9 cellular contexts compared by ENCODE assay signal in genomic region chr20:297925-298754, GRCh38. TPM values are rescaled to one million over a fixed set of nuclear protein-coding genes. Genes with fewer than 3 reads are reported as not detected.
DNase-seq lines count a peak whose midpoint lies in the region; ATAC-seq and TF ChIP-seq lines count a peak whose summit lies in the region.
"Had no signal": no experiment of that assay in that cellular context is flagged by ENCODE, and none has a peak within 500 bp of the region (broad histone marks: within the 10 kb centered on the region; RNA-seq: fewer than 3 reads in every experiment).

No MANE protein-coding gene starts in this region.

- peak overlapping the region; percentile 98 for H3K4me3 Mint-ChIP-seq in activated T-helper 17 cell treated with anti-CD3 and anti-CD28 coated beads, Interleukin-2, amount 50 U/mL, for 72 hours
- peak overlapping the region; percentile 100 for H3K4me3 Mint-ChIP-seq in nephron progenitor cell

- peaks cover 23 to 29% of the 10 kb centered on the region in 2 donors for H3K4me1 ChIP-seq in thoracic aorta (ENCODE audit: control insufficient read depth in 1 of 2, low read depth in 2 of 2)

- H3K27me3 Mint-ChIP-seq in activated T-helper 17 cell treated with anti-CD3 and anti-CD28 coated beads, Interleukin-2, amount 50 U/mL, for 72 hours, result no peaks in the 10 kb centered on the region
- H3K27me3 Mint-ChIP-seq in nephron progenitor cell (ENCODE audit: low read depth, poor library complexity), result peaks cover 6% of the 10 kb centered on the region

- ATAC-seq in GM19467 (IDR thresholded peaks at IDR 0.05; ENCODE audit: unreplicated experiment) (peak; percentile 28), thoracic aorta (ENCODE audit: insufficient number of reproducible peaks, low FRiP score, low read depth) (peak; percentile 12)
- peak; percentile 40 for ATAC-seq in activated T-helper 17 cell treated with anti-CD3 and anti-CD28 coated beads, Interleukin-2, amount 50 U/mL, for 72 hours (replicated peaks)

- H3K36me3 ChIP-seq in thoracic aorta, result no peaks in the 10 kb centered on the region

- DNase-seq in COR-L47 (lab: John Stamatoyannopoulos, UW) (peak; percentile 42), HPDE6-E6E7 (ENCODE audit: extremely low spot score) (peak; percentile 72), OCI-M1 (lab: John Stamatoyannopoulos, UW) (peak; percentile 77), foreskin fibroblast (peak; percentile 66 to 84), nephron progenitor cell (peak; percentile 40), thoracic aorta (ENCODE audit: low spot score) (no peak)

- H3K27me3 ChIP-seq in thoracic aorta (replicated peaks; ENCODE audit: insufficient read depth), result no peaks in the 10 kb centered on the region

- no peaks in the 10 kb centered on the region for H3K9me3 ChIP-seq in thoracic aorta

- peaks cover 37% of the 10 kb centered on the region for H3K4me1 Mint-ChIP-seq in activated T-helper 17 cell treated with anti-CD3 and anti-CD28 coated beads, Interleukin-2, amount 50 U/mL, for 72 hours
- H3K4me1 Mint-ChIP-seq in nephron progenitor cell, result peaks cover 75% of the 10 kb centered on the region

- peaks cover 38% of the 10 kb centered on the region for H3K36me3 Mint-ChIP-seq in activated T-helper 17 cell treated with anti-CD3 and anti-CD28 coated beads, Interleukin-2, amount 50 U/mL, for 72 hours (ENCODE audit: low read depth)
- H3K36me3 Mint-ChIP-seq in nephron progenitor cell (ENCODE audit: low read depth), result peaks cover 20% of the 10 kb centered on the region

- H3K4me3 ChIP-seq in foreskin fibroblast (ENCODE audit: low read depth in 1 of 2, low read length in 2 of 2) (peak overlapping the region; percentile 68 to 99), thoracic aorta (peak overlapping the region; percentile 74)

- no peak for TF ChIP-seq CTCF in foreskin fibroblast (IDR thresholded peaks at IDR 0.05; ENCODE audit: low read depth, low read length)
- no peak for TF ChIP-seq CTCF in nephron progenitor cell (IDR thresholded peaks at IDR 0.05)
- TF ChIP-seq CTCF in thoracic aorta (IDR thresholded peaks at IDR 0.05), result no peak

- H3K9me3 Mint-ChIP-seq in activated T-helper 17 cell treated with anti-CD3 and anti-CD28 coated beads, Interleukin-2, amount 50 U/mL, for 72 hours, result no peaks in the 10 kb centered on the region
- peaks cover 9% of the 10 kb centered on the region for H3K9me3 Mint-ChIP-seq in nephron progenitor cell

- H3K27ac ChIP-seq in thoracic aorta, result peak overlapping the region; percentile 86 to 91

- H3K27ac Mint-ChIP-seq in activated T-helper 17 cell treated with anti-CD3 and anti-CD28 coated beads, Interleukin-2, amount 50 U/mL, for 72 hours, result peak overlapping the region; percentile 97
- H3K27ac Mint-ChIP-seq in nephron progenitor cell, result peak overlapping the region; percentile 96

RNA-seq across cellular contexts. Expression of gene ZCCHC3, which starts 0.8 kb away (rescaled TPM):
- total RNA-seq in activated T-helper 17 cell treated with anti-CD3 and anti-CD28 coated beads, Interleukin-2, amount 50 U/mL, for 72 hours, result 10 to 100 TPM; 16.0 to 16.6 TPM
- total RNA-seq in thoracic aorta, result 10 to 100 TPM; 14.4 to 19.5 TPM

RNA-seq across cellular contexts. Expression of gene C20orf96, which starts 7.6 kb away (rescaled TPM):
- 1 to 10 TPM; 5.2 to 6.0 TPM for total RNA-seq in activated T-helper 17 cell treated with anti-CD3 and anti-CD28 coated beads, Interleukin-2, amount 50 U/mL, for 72 hours
- 1 to 10 TPM in 1 of 2 donors, under 1 TPM in 1; 0.92 to 6.2 TPM for total RNA-seq in thoracic aorta

RNA-seq across cellular contexts. Expression of gene SOX12, which starts 27.2 kb away (rescaled TPM):
- total RNA-seq in activated T-helper 17 cell treated with anti-CD3 and anti-CD28 coated beads, Interleukin-2, amount 50 U/mL, for 72 hours, result 1 to 10 TPM; 4.0 to 6.5 TPM
- total RNA-seq in thoracic aorta, result 1 to 10 TPM; 3.9 to 5.4 TPM

RNA-seq across cellular contexts. Expression of gene DEFB132, which starts 40.6 kb away (rescaled TPM):
- total RNA-seq in activated T-helper 17 cell treated with anti-CD3 and anti-CD28 coated beads, Interleukin-2, amount 50 U/mL, for 72 hours, result not detected
- total RNA-seq in thoracic aorta, result not detected
- total RNA-seq: glomerular endothelial cell had no signal

RNA-seq across cellular contexts. Expression of gene NRSN2, which starts 48.8 kb away (rescaled TPM):
- total RNA-seq in activated T-helper 17 cell treated with anti-CD3 and anti-CD28 coated beads, Interleukin-2, amount 50 U/mL, for 72 hours, result 1 to 10 TPM; 4.3 to 5.2 TPM
- 10 to 100 TPM; 25.1 to 56.9 TPM for total RNA-seq in thoracic aorta
